Comparison of ENCODE assay signal across 1 cellular context in genomic region chr16:83779881-83780280, GRCh38.
TF ChIP-seq lines count a peak whose summit lies in the region.

No MANE protein-coding gene starts in this region.

TF ChIP-seq in SK-N-SH, 30 proteins besides CTCF, POLR2A, EP300 and RAD21 (continued from another document):
- TF ChIP-seq USF2 (IDR thresholded peaks at IDR 0.05; ENCODE audit: borderline replicate concordance, low read depth, low read length) (no peak), ELF1 (IDR thresholded peaks at IDR 0.05) (no peak), MAX (IDR thresholded peaks at IDR 0.05; ENCODE audit: low read depth) (no peak), JUND (IDR thresholded peaks at IDR 0.05) (0 out of 2 replicates have a peak, but pooled peaks have one; percentile 17), FOXJ3 (CRISPR knock-in tag; IDR thresholded peaks at IDR 0.05) (no peak), MXI1 (IDR thresholded peaks at IDR 0.05; ENCODE audit: low read depth, low read length) (no peak), TAF1 (IDR thresholded peaks at IDR 0.05; ENCODE audit: borderline replicate concordance, low read depth, low read length) (no peak), USF1 (IDR thresholded peaks at IDR 0.05; ENCODE audit: borderline replicate concordance, low read depth) (no peak), SIN3A (IDR thresholded peaks at IDR 0.05; ENCODE audit: borderline replicate concordance, low read depth, low read length) (no peak), RXRA (IDR thresholded peaks at IDR 0.05; ENCODE audit: borderline replicate concordance, low read depth) (no peak), TEAD4 (IDR thresholded peaks at IDR 0.05; ENCODE audit: borderline replicate concordance, insufficient read depth) (no peak), GABPA (IDR thresholded peaks at IDR 0.05; ENCODE audit: low read depth) (no peak), IRF3 (IDR thresholded peaks at IDR 0.05; ENCODE audit: low read depth, low read length) (no peak), GATA2 (CRISPR knock-in tag; IDR thresholded peaks at IDR 0.05) (peak; percentile 56; the same call in 1 of the 2 replicates)
